ENCODE assay signal across 1 cellular context in genomic region chr5:150180241-150181027, GRCh38.
TF ChIP-seq lines count a peak whose summit lies in the region.

No MANE protein-coding gene starts in this region.

TF ChIP-seq in IMR-90, 13 proteins besides CTCF, POLR2A, EP300 and RAD21 (continued from another document):
- no peak for TF ChIP-seq RFX5 (IDR thresholded peaks at IDR 0.05; ENCODE audit: low read depth, low read length)
- no peak for TF ChIP-seq CHD1 (IDR thresholded peaks at IDR 0.05; ENCODE audit: low read depth, low read length)
- TF ChIP-seq USF2 (IDR thresholded peaks at IDR 0.05; ENCODE audit: low read depth, low read length): no peak
- TF ChIP-seq MXI1 (IDR thresholded peaks at IDR 0.05; ENCODE audit: borderline replicate concordance, low read depth, low read length): no peak
- TF ChIP-seq BHLHE40 (IDR thresholded peaks at IDR 0.05; ENCODE audit: low read depth, low read length): no peak
- TF ChIP-seq MAZ (IDR thresholded peaks at IDR 0.05; ENCODE audit: borderline replicate concordance, low read depth, low read length): no peak
- TF ChIP-seq SMC3 (IDR thresholded peaks at IDR 0.05; ENCODE audit: low read depth, low read length): no peak
- no peak for TF ChIP-seq ELK1 (IDR thresholded peaks at IDR 0.05; ENCODE audit: borderline replicate concordance, low read depth, low read length)
